In the genomic region with DNA sequence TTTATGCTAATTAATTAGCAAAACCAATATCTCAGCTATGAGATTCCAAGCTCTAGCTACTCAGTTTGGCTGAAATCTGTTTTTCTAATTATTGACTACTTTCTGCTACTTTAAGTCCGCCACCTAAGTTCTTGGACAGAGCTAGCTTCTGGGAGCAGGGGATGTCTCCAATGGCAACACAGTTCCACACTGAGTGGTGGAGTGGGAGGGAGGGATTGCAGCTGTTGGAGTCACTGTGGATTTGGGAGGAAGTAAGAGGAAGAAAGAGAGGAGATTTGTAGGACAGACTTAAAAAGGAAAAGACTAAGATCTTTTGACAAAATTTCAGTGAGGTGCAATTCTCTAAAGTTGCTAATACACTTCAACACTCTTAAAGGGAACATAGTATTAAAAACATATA, we compare ENCODE assay signal across 14 cellular contexts.
A peak's percentile ranks its signal among the peaks of the same experiment; 100 is the strongest.
DNase-seq lines count a peak whose midpoint lies in the region; ATAC-seq and TF ChIP-seq lines count a peak whose summit lies in the region.
"Had no signal": no experiment of that assay in that cellular context is flagged by ENCODE, and none has a peak within 500 bp of the region (broad histone marks: within the 10 kb centered on the region; RNA-seq: fewer than 3 reads in every experiment).

No MANE protein-coding gene starts in this region.

- POLR2A ChIA-PET in HEK293 (lab: Yijun Ruan, JAX): no interaction called here
- POLR2A ChIA-PET in naive thymus-derived CD4-positive, alpha-beta T cell (lab: Charles Lee): no interaction called here

- H3K27me3 ChIP-seq in esophagus muscularis mucosa (no peaks in the 10 kb centered on the region), sigmoid colon (no peaks in the 10 kb centered on the region)
- no peaks in the 10 kb centered on the region for H3K27me3 ChIP-seq in naive thymus-derived CD4-positive, alpha-beta T cell (ENCODE audit: control insufficient read depth in 2 of 2, insufficient read depth in 2 of 2, low read length in 2 of 2)

- no peaks in the 10 kb centered on the region for H3K4me1 Mint-ChIP-seq in stimulated activated memory B cell treated with anti-CD40 and anti-IgM and Interleukin-4, amounts not matched to agents 10 μg/mL and 1 μg/mL and 100 μg/mL, for 72 hours
- H3K4me1 Mint-ChIP-seq in naive thymus-derived CD4-positive, alpha-beta T cell: no peaks in the 10 kb centered on the region

- H3K9me3 ChIP-seq in HEK293 (ENCODE audit: control insufficient read depth, insufficient read depth, low read depth, low read length) (no peaks in the 10 kb centered on the region), esophagus muscularis mucosa (no peaks in the 10 kb centered on the region), sigmoid colon (no peaks in the 10 kb centered on the region)
- H3K9me3 ChIP-seq in naive thymus-derived CD4-positive, alpha-beta T cell (ENCODE audit: control insufficient read depth in 2 of 3, low read length in 3 of 3): no peaks in the 10 kb centered on the region

- no peak for ATAC-seq in stimulated activated memory B cell treated with anti-CD40 and anti-IgM and Interleukin-4, amounts not matched to agents 10 μg/mL and 1 μg/mL and 100 μg/mL, for 72 hours
- ATAC-seq in HG02973 (IDR thresholded peaks at IDR 0.05; ENCODE audit: unreplicated experiment): no peak
- no peak for ATAC-seq in naive thymus-derived CD4-positive, alpha-beta T cell

- no peak overlapping the region for H3K27ac Mint-ChIP-seq in stimulated activated memory B cell treated with anti-CD40 and anti-IgM and Interleukin-4, amounts not matched to agents 10 μg/mL and 1 μg/mL and 100 μg/mL, for 72 hours
- H3K27ac Mint-ChIP-seq in naive thymus-derived CD4-positive, alpha-beta T cell: no peak overlapping the region
- H3K27ac Mint-ChIP-seq: activated CD4-positive, alpha-beta memory T cell treated with anti-CD3 and anti-CD28 coated beads for 36 hours had no signal

- no peaks in the 10 kb centered on the region for H3K27me3 Mint-ChIP-seq in stimulated activated memory B cell treated with anti-CD40 and anti-IgM and Interleukin-4, amounts not matched to agents 10 μg/mL and 1 μg/mL and 100 μg/mL, for 72 hours
- no peaks in the 10 kb centered on the region for H3K27me3 Mint-ChIP-seq in naive thymus-derived CD4-positive, alpha-beta T cell
- H3K27me3 Mint-ChIP-seq: activated CD4-positive, alpha-beta memory T cell treated with anti-CD3 and anti-CD28 coated beads for 36 hours had no signal

- no peaks in the 10 kb centered on the region for H3K36me3 Mint-ChIP-seq in stimulated activated memory B cell treated with anti-CD40 and anti-IgM and Interleukin-4, amounts not matched to agents 10 μg/mL and 1 μg/mL and 100 μg/mL, for 72 hours
- no peaks in the 10 kb centered on the region for H3K36me3 Mint-ChIP-seq in naive thymus-derived CD4-positive, alpha-beta T cell
- H3K36me3 Mint-ChIP-seq: activated CD4-positive, alpha-beta memory T cell treated with anti-CD3 and anti-CD28 coated beads for 36 hours had no signal

- TF ChIP-seq CTCF in HEK293 (tag by site-specific recombination; IDR thresholded peaks at IDR 0.05): no peak
- no peak for TF ChIP-seq CTCF in esophagus muscularis mucosa (IDR thresholded peaks at IDR 0.05)
- no peak for TF ChIP-seq CTCF in sigmoid colon (IDR thresholded peaks at IDR 0.05)

- 30% methylated on average over 1 of the region's 1 CpG for WGBS in esophagus muscularis mucosa
- WGBS in sigmoid colon, 2 donors: 75 to 80% methylated on average over 1 of the region's 1 CpG

- no peak for DNase-seq in esophagus muscularis mucosa (ENCODE audit: extremely low spot score)
- peak; percentile 76 for DNase-seq in left kidney (ENCODE audit: low read depth, low spot score)
- peak; percentile 90 for DNase-seq in sigmoid colon
- DNase-seq in naive thymus-derived CD4-positive, alpha-beta T cell: no peak
- no peak for DNase-seq in NCI-H1105 treated with DMSO at 0.1 percent for 48 hours (lab: John Stamatoyannopoulos, UW)
- DNase-seq: activated CD4-positive, alpha-beta memory T cell treated with anti-CD3 and anti-CD28 coated beads for 36 hours; AML-193; central memory CD4-positive, alpha-beta T cell; NCI-H345; RPMI8226; T1000 had no signal

- no peak overlapping the region for H3K27ac ChIP-seq in HEK293 (ENCODE audit: extremely low read depth, low read depth, low read length)
- peak overlapping the region in 3 of 4 donors; percentile 33 to 48 (median 34) for H3K27ac ChIP-seq in esophagus muscularis mucosa (replicated peaks in 1 of 4)
- H3K27ac ChIP-seq in sigmoid colon: peak overlapping the region; percentile 0 to 53 (median 17)
- no peak overlapping the region for H3K27ac ChIP-seq in naive thymus-derived CD4-positive, alpha-beta T cell (ENCODE audit: low read depth, low read length)

- H3K4me1 ChIP-seq in HEK293 (ENCODE audit: control insufficient read depth, insufficient read depth, low read length) (no peaks in the 10 kb centered on the region), esophagus muscularis mucosa (peaks cover 12 to 35% (median 18%) of the 10 kb centered on the region in 4 donors), sigmoid colon (peaks cover 0 to 19% (median 5%) of the 10 kb centered on the region in 4 donors)
- no peaks in the 10 kb centered on the region for H3K4me1 ChIP-seq in naive thymus-derived CD4-positive, alpha-beta T cell (ENCODE audit: control insufficient read depth in 2 of 2, insufficient read depth in 2 of 2, low read length in 2 of 2)

- H3K36me3 ChIP-seq in HEK293 (ENCODE audit: control insufficient read depth in 2 of 2, insufficient read depth in 1 of 2, low read length in 2 of 2) (no peaks in the 10 kb centered on the region), esophagus muscularis mucosa (no peaks in the 10 kb centered on the region), sigmoid colon (no peaks in the 10 kb centered on the region)
- no peaks in the 10 kb centered on the region for H3K36me3 ChIP-seq in naive thymus-derived CD4-positive, alpha-beta T cell (ENCODE audit: control insufficient read depth in 2 of 3, insufficient read depth in 3 of 3, low read length in 3 of 3)

- intact Hi-C loops in esophagus muscularis mucosa (cut with DNase I): no loop called here
- intact Hi-C loops in sigmoid colon (cut with DNase I): no loop called here
- intact Hi-C loops in naive thymus-derived CD4-positive, alpha-beta T cell (cut with micrococcal nuclease): no loop called here

- TF ChIP-seq EP300 in esophagus muscularis mucosa (IDR thresholded peaks at IDR 0.05): no peak
- no peak for TF ChIP-seq EP300 in sigmoid colon (IDR thresholded peaks at IDR 0.05)

- no peak overlapping the region for H3K4me3 ChIP-seq in HEK293 (ENCODE audit: low read depth, low read length)
- no peak overlapping the region for H3K4me3 ChIP-seq in esophagus muscularis mucosa
- H3K4me3 ChIP-seq in sigmoid colon: no peak overlapping the region
- H3K4me3 ChIP-seq in naive thymus-derived CD4-positive, alpha-beta T cell (ENCODE audit: low read length): no peak overlapping the region

- TF ChIP-seq POLR2A in esophagus muscularis mucosa (IDR thresholded peaks at IDR 0.05; ENCODE audit: low read depth): no peak
- no peak for TF ChIP-seq POLR2A in sigmoid colon (IDR thresholded peaks at IDR 0.05)

- peaks cover 3% of the 10 kb centered on the region for H3K9me3 Mint-ChIP-seq in stimulated activated memory B cell treated with anti-CD40 and anti-IgM and Interleukin-4, amounts not matched to agents 10 μg/mL and 1 μg/mL and 100 μg/mL, for 72 hours
- H3K9me3 Mint-ChIP-seq in naive thymus-derived CD4-positive, alpha-beta T cell: peaks cover 0 to 12% (median 1%) of the 10 kb centered on the region in 11 donors
- H3K9me3 Mint-ChIP-seq: activated CD4-positive, alpha-beta memory T cell treated with anti-CD3 and anti-CD28 coated beads for 36 hours had no signal

- CTCF ChIA-PET in HEK293 (lab: Yijun Ruan, JAX): no interaction called here
- CTCF ChIA-PET in naive thymus-derived CD4-positive, alpha-beta T cell (lab: Charles Lee): no interaction called here

- no peak overlapping the region for H3K4me3 Mint-ChIP-seq in stimulated activated memory B cell treated with anti-CD40 and anti-IgM and Interleukin-4, amounts not matched to agents 10 μg/mL and 1 μg/mL and 100 μg/mL, for 72 hours
- H3K4me3 Mint-ChIP-seq in naive thymus-derived CD4-positive, alpha-beta T cell: no peak overlapping the region
- H3K4me3 Mint-ChIP-seq: activated CD4-positive, alpha-beta memory T cell treated with anti-CD3 and anti-CD28 coated beads for 36 hours had no signal

TF ChIP-seq in HEK293, 187 proteins besides CTCF, POLR2A, EP300 and RAD21:
- TF ChIP-seq HOXD13 (CRISPR knock-in tag; IDR thresholded peaks at IDR 0.05; ENCODE audit: borderline replicate concordance) (no peak), ZNF560 (tag by site-specific recombination; IDR thresholded peaks at IDR 0.05; ENCODE audit: borderline replicate concordance) (no peak), ZNF138 (tag by site-specific recombination; IDR thresholded peaks at IDR 0.05; ENCODE audit: borderline replicate concordance) (no peak), ZNF707 (tag by site-specific recombination; IDR thresholded peaks at IDR 0.05) (no peak), ZNF302 (tag by site-specific recombination; IDR thresholded peaks at IDR 0.05; ENCODE audit: low read depth) (no peak), ZNF341 (tag by site-specific recombination; IDR thresholded peaks at IDR 0.05; ENCODE audit: low read depth) (peak; percentile 52; the same call in 1 of the 2 replicates)

Comparison
In these comparisons a context has a peak if more than half of its experiments do, and no peak if none do; other contexts are left out.
1. H3K27ac ChIP-seq: peak in esophagus muscularis mucosa (3 of 4) and sigmoid colon (4 of 4); none in HEK293 (single experiment) and naive thymus-derived CD4-positive, alpha-beta T cell (single experiment).
2. DNase-seq: peak in left kidney (single experiment) and sigmoid colon (single experiment); none in esophagus muscularis mucosa (single experiment), naive thymus-derived CD4-positive, alpha-beta T cell (0 of 9) and NCI-H1105 treated with DMSO at 0.1 percent for 48 hours (single experiment).